19 cellular contexts compared by ENCODE assay signal in the genomic region with DNA sequence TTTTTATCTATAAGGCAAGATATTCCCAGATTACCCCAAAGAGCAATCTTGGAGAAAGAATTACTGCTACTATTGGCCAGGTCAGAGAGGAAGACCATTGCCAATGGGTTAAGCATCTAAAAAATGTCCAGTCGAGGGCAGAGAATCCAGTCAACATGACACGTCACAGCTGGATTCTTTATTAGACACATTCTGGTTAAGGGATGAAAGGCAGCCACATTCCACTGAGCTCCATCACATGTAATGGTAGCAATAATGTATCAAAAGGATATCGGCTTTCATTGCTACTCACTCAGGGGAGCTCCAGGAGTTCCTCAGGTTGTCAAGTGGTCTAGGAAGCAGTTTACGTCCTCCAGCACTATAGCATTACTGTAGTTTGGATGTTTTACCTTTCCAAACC.
DNase-seq lines count a peak whose midpoint lies in the region.
"Had no signal": no experiment of that assay in that cellular context is flagged by ENCODE, and none has a peak within 500 bp of the region (broad histone marks: within the 10 kb centered on the region; RNA-seq: fewer than 3 reads in every experiment).

No MANE protein-coding gene starts in this region.

- peak; percentile 43 for DNase-seq in ELR (ENCODE audit: low read depth)
- DNase-seq in SW480 (ENCODE audit: low spot score) = peak; percentile 3
- peak; percentile 8 for DNase-seq in fibroblast of peridontal ligament (ENCODE audit: extremely low read depth)
- peak; percentile 1 for DNase-seq in renal cortical epithelial cell (ENCODE audit: low read depth)
- DNase-seq in effector CD4-positive, alpha-beta T cell = no peak
- no peak for DNase-seq in activated T-cell treated with anti-CD3 and anti-CD28 coated beads for 4 hours
- no peak for DNase-seq in activated CD4-positive, CD25-positive, alpha-beta regulatory T cell (lab: John Stamatoyannopoulos, UW)
- DNase-seq: activated CD8-positive, alpha-beta memory T cell treated with anti-CD3 and anti-CD28 coated beads for 24 hours; activated gamma-delta T cell treated with Interleukin-2 at 50 U/mL for 16 hours; activated T-cell treated with anti-CD3 and anti-CD28 coated beads, Interleukin-2, amount 50 U/mL, for 24 hours; CD4-positive, alpha-beta T cell; kidney glomerular epithelial cell; NCI-H69; occipital lobe; SJCRH30; spleen; stimulated activated CD4-positive, alpha-beta T cell treated with anti-CD3 and anti-CD28 coated beads, Interleukin-2, amount 100 ng/mL, for 48 hours; stimulated activated naive B cell treated with anti-CD40 and anti-IgM and Interleukin-4, amounts not matched to agents 10 μg/mL and 1 μg/mL and 100 μg/mL, for 72 hours; T-helper 1 cell had no signal

Comparison
In these comparisons a context has a peak if more than half of its experiments do, and no peak if none do; other contexts are left out.
1. DNase-seq: peak in ELR (single experiment), SW480 (single experiment), fibroblast of peridontal ligament (single experiment) and renal cortical epithelial cell (single experiment); none in effector CD4-positive, alpha-beta T cell (single experiment), activated T-cell treated with anti-CD3 and anti-CD28 coated beads for 4 hours (single experiment) and activated CD4-positive, CD25-positive, alpha-beta regulatory T cell (0 of 4).